Comparison of ENCODE assay signal across 18 cellular contexts in the genomic region with DNA sequence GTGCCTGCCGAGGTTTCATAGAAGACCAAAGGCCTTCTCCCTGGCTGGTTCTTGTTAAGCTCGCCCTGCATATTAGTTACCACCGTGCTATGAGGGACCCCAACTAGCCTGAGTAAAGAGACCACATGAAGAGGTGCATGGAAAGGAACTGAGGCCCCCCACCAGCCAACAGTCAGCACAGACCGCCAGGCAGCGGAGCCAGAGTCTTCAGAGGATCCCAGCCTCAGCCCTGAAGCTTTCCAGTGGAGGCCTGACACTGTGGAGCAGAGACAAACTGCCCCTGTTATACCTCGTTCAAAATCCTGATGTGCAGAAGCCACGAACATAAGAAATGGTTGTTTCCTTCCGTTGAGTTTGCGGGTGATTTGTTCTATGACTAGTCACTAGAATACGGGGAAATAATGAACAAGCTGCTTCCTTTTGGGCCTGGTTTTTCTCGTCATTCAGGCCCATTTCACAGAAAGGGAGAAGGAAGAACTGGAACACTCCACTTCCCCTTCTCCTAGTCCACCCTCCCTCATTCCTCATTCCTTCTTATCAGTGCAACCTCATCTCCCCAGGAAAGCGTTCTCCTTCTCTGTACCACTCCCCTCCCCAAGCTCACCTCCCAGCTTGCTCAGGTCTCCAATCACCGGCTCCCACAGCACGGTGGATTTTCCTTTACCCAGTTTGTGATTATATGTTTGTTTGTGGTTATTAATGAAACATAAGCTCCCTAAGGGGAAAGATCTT. TPM values are rescaled to one million over a fixed set of nuclear protein-coding genes. Genes with fewer than 3 reads are reported as not detected.
DNase-seq lines count a peak whose midpoint lies in the region; ATAC-seq and TF ChIP-seq lines count a peak whose summit lies in the region.
"Had no signal": no experiment of that assay in that cellular context is flagged by ENCODE, and none has a peak within 500 bp of the region (broad histone marks: within the 10 kb centered on the region; RNA-seq: fewer than 3 reads in every experiment).

No MANE protein-coding gene starts in this region.

- WGBS in testis, 2 donors, result 87 to 89% methylated on average over 14 of the region's 14 CpGs

- peaks cover 14% of the 10 kb centered on the region for H3K4me1 Mint-ChIP-seq in activated CD4-positive, alpha-beta T cell treated with anti-CD3 and anti-CD28 coated beads, Interleukin-2, amount 10 ng/mL, durations not matched to agents 24 days and 14 days
- H3K4me1 Mint-ChIP-seq in stimulated activated effector memory CD8-positive, alpha-beta T cell treated with anti-CD3 and anti-CD28 coated beads, Interleukin-12 subunit alpha, Interleukin-12 subunit beta, amount 100 ng/mL, for 72 hours, result peaks cover 9% of the 10 kb centered on the region
- H3K4me1 Mint-ChIP-seq: activated T-helper 17 cell treated with anti-CD3 and anti-CD28 coated beads, Interleukin-2, amount 50 U/mL, for 72 hours had no signal

- no peaks in the 10 kb centered on the region for H3K9me3 ChIP-seq in lower lobe of right lung
- no peaks in the 10 kb centered on the region for H3K9me3 ChIP-seq in testis
- H3K9me3 ChIP-seq: HAP-1, thoracic aorta had no signal

- H3K9me3 Mint-ChIP-seq in activated CD4-positive, alpha-beta T cell treated with anti-CD3 and anti-CD28 coated beads, Interleukin-2, amount 10 ng/mL, durations not matched to agents 24 days and 14 days, result no peaks in the 10 kb centered on the region
- no peaks in the 10 kb centered on the region for H3K9me3 Mint-ChIP-seq in stimulated activated effector memory CD8-positive, alpha-beta T cell treated with anti-CD3 and anti-CD28 coated beads, Interleukin-12 subunit alpha, Interleukin-12 subunit beta, amount 100 ng/mL, for 72 hours
- H3K9me3 Mint-ChIP-seq: activated T-helper 17 cell treated with anti-CD3 and anti-CD28 coated beads, Interleukin-2, amount 50 U/mL, for 72 hours had no signal

- no peak for ATAC-seq in lower lobe of right lung
- ATAC-seq in stimulated activated effector memory CD8-positive, alpha-beta T cell treated with anti-CD3 and anti-CD28 coated beads, Interleukin-12 subunit alpha, Interleukin-12 subunit beta, amount 100 ng/mL, for 72 hours, result no peak
- ATAC-seq: activated T-helper 17 cell treated with anti-CD3 and anti-CD28 coated beads, Interleukin-2, amount 50 U/mL, for 72 hours had no signal

- no peaks in the 10 kb centered on the region for H3K36me3 ChIP-seq in lower lobe of right lung
- no peaks in the 10 kb centered on the region for H3K36me3 ChIP-seq in testis (ENCODE audit: low read depth, missing control alignments)
- H3K36me3 ChIP-seq: HAP-1, thoracic aorta had no signal

- peaks cover 38% of the 10 kb centered on the region for H3K27me3 Mint-ChIP-seq in activated CD4-positive, alpha-beta T cell treated with anti-CD3 and anti-CD28 coated beads, Interleukin-2, amount 10 ng/mL, durations not matched to agents 24 days and 14 days

- no peaks in the 10 kb centered on the region for H3K36me3 Mint-ChIP-seq in activated CD4-positive, alpha-beta T cell treated with anti-CD3 and anti-CD28 coated beads, Interleukin-2, amount 10 ng/mL, durations not matched to agents 24 days and 14 days (ENCODE audit: low read depth)
- no peaks in the 10 kb centered on the region for H3K36me3 Mint-ChIP-seq in stimulated activated effector memory CD8-positive, alpha-beta T cell treated with anti-CD3 and anti-CD28 coated beads, Interleukin-12 subunit alpha, Interleukin-12 subunit beta, amount 100 ng/mL, for 72 hours
- H3K36me3 Mint-ChIP-seq: brain had no signal

- no peak for DNase-seq in activated CD4-positive, alpha-beta T cell treated with anti-CD3 and anti-CD28 coated beads, Interleukin-2, amount 10 ng/mL, durations not matched to agents 24 days and 14 days
- no peak for DNase-seq in activated CD4-positive, alpha-beta T cell treated with anti-CD3 and anti-CD28 coated beads for 48 hours
- peak; percentile 61 for DNase-seq in UCSD-AML1 (lab: John Stamatoyannopoulos, UW; ENCODE audit: unreplicated experiment)
- no peak for DNase-seq in lower lobe of right lung
- DNase-seq in testis, result peak; percentile 1
- no peak for DNase-seq in NCI-H446 (lab: John Stamatoyannopoulos, UW)
- DNase-seq in activated CD4-positive, CD25-positive, alpha-beta regulatory T cell treated with anti-CD3 and anti-CD28 coated beads, Interleukin-2, amount 50 U/mL, for 72 hours, result no peak
- DNase-seq in stimulated activated effector memory CD8-positive, alpha-beta T cell treated with anti-CD3 and anti-CD28 coated beads, Interleukin-12 subunit alpha, Interleukin-12 subunit beta, amount 100 ng/mL, for 72 hours (ENCODE audit: low spot score in 2 of 2), result no peak
- DNase-seq: 8988T; AML-193; effector CD8-positive, alpha-beta T cell; GDM1; NCI-H2081 treated with DMSO at 0.1 percent for 48 hours; T-helper 9 cell had no signal

- H3K4me3 ChIP-seq in lower lobe of right lung (no peak overlapping the region), testis (no peak overlapping the region)
- H3K4me3 ChIP-seq: HAP-1, thoracic aorta had no signal

- H3K27ac ChIP-seq in lower lobe of right lung (peak overlapping the region; percentile 7), testis (peak overlapping the region in 1 of 2 donors; percentile 43)
- H3K27ac ChIP-seq: thoracic aorta had no signal

- H3K27me3 ChIP-seq in lower lobe of right lung (ENCODE audit: low read depth) (peaks cover 51% of the 10 kb centered on the region), testis (no peaks in the 10 kb centered on the region)

- H3K4me3 Mint-ChIP-seq in activated CD4-positive, alpha-beta T cell treated with anti-CD3 and anti-CD28 coated beads, Interleukin-2, amount 10 ng/mL, durations not matched to agents 24 days and 14 days, result peak overlapping the region; percentile 12
- H3K4me3 Mint-ChIP-seq in stimulated activated effector memory CD8-positive, alpha-beta T cell treated with anti-CD3 and anti-CD28 coated beads, Interleukin-12 subunit alpha, Interleukin-12 subunit beta, amount 100 ng/mL, for 72 hours, result no peak overlapping the region
- H3K4me3 Mint-ChIP-seq: activated T-helper 17 cell treated with anti-CD3 and anti-CD28 coated beads, Interleukin-2, amount 50 U/mL, for 72 hours had no signal

- TF ChIP-seq CTCF in lower lobe of right lung (IDR thresholded peaks at IDR 0.05) (no peak), testis (IDR thresholded peaks at IDR 0.05) (no peak)

- no peak overlapping the region for H3K27ac Mint-ChIP-seq in activated CD4-positive, alpha-beta T cell treated with anti-CD3 and anti-CD28 coated beads, Interleukin-2, amount 10 ng/mL, durations not matched to agents 24 days and 14 days
- H3K27ac Mint-ChIP-seq in stimulated activated effector memory CD8-positive, alpha-beta T cell treated with anti-CD3 and anti-CD28 coated beads, Interleukin-12 subunit alpha, Interleukin-12 subunit beta, amount 100 ng/mL, for 72 hours, result no peak overlapping the region
- H3K27ac Mint-ChIP-seq: activated T-helper 17 cell treated with anti-CD3 and anti-CD28 coated beads, Interleukin-2, amount 50 U/mL, for 72 hours had no signal

- H3K4me1 ChIP-seq in lower lobe of right lung, result peaks cover 16% of the 10 kb centered on the region
- H3K4me1 ChIP-seq in testis, result peaks cover 23% of the 10 kb centered on the region

- no peak for TF ChIP-seq POLR2A in testis (IDR thresholded peaks at IDR 0.05)

- intact Hi-C loops in activated CD4-positive, alpha-beta T cell treated with anti-CD3 and anti-CD28 coated beads, Interleukin-2, amount 10 ng/mL, durations not matched to agents 24 days and 14 days (cut with micrococcal nuclease), result no loop called here
- intact Hi-C loops in lower lobe of right lung (cut with DNase I), result no loop called here
- intact Hi-C loops in testis (cut with DNase I; ENCODE audit: low total_unique reads), result no loop called here

RNA-seq across cellular contexts. Expression of a gene that starts 3.0 kb away (rescaled TPM):
- total RNA-seq in activated CD4-positive, alpha-beta T cell treated with anti-CD3 and anti-CD28 coated beads, Interleukin-2, amount 10 ng/mL, durations not matched to agents 24 days and 14 days, result 0.09 and 0.14 TPM in 2 replicates
- total RNA-seq in lower lobe of right lung (3.3 TPM), testis (10 to 100 TPM; 16.5 to 21.4 TPM)
- polyA plus RNA-seq in testis (ENCODE audit: insufficient read depth, low read depth, low replicate concordance), result 5.1 TPM
- total RNA-seq: activated T-helper 17 cell treated with anti-CD3 and anti-CD28 coated beads, Interleukin-2, amount 50 U/mL, for 72 hours had no signal

Comparison
In these comparisons a context has a peak if more than half of its experiments do, and no peak if none do; other contexts are left out.
1. DNase-seq: peak in UCSD-AML1 (single experiment) and testis (single experiment); none in activated CD4-positive, alpha-beta T cell treated with anti-CD3 and anti-CD28 coated beads, Interleukin-2, amount 10 ng/mL, durations not matched to agents 24 days and 14 days (single experiment), activated CD4-positive, alpha-beta T cell treated with anti-CD3 and anti-CD28 coated beads for 48 hours (single experiment), lower lobe of right lung (single experiment), NCI-H446 (0 of 2), activated CD4-positive, CD25-positive, alpha-beta regulatory T cell treated with anti-CD3 and anti-CD28 coated beads, Interleukin-2, amount 50 U/mL, for 72 hours (single experiment) and stimulated activated effector memory CD8-positive, alpha-beta T cell treated with anti-CD3 and anti-CD28 coated beads, Interleukin-12 subunit alpha, Interleukin-12 subunit beta, amount 100 ng/mL, for 72 hours (0 of 2).